ENCODE assay signal across 25 cellular contexts in the genomic region with DNA sequence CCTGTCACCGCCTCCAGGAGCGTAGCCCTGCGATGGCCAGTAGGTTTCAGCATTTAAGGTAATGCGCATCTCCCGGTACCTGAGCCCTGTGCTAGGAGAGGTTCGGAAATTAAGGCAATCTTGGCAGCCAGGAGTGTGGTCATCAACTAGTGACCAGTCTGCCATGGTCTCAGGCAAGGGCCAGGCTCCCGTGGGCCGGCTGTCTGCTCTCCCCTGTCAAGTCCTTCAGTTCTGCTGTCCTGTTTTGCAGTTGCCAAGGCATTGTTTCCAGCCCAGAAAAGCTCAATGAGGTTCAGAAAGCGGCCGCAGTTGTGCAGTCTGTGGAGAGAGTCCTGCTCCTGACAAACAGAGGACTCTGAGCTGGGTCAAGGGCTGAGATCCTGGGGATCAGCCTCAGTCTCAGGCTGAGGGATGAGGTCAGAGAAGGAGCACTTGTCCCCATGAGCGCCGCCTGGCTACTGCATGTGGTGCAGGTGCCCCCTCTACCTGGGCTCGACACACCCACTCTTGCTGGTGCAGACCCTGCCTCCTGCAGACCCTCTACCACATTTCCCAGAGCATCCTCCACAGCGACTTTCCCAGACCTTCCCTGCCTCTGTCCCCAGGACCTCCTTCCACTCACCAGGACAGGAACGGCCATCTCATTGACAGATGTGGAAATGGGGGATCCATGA. TPM values are rescaled to one million over a fixed set of nuclear protein-coding genes. Genes with fewer than 3 reads are reported as not detected.
"Had no signal": no experiment of that assay in that cellular context is flagged by ENCODE, and none has a peak within 500 bp of the region (broad histone marks: within the 10 kb centered on the region; RNA-seq: fewer than 3 reads in every experiment).

No MANE protein-coding gene starts in this region.

- H3K9me3 Mint-ChIP-seq: dendritic cell treated with granulocyte-macrophage colony-stimulating factor and Interleukin-4, amounts not matched to agents 40 ng/mL and 50 ng/mL, for 4 days; immature natural killer cell; natural killer cell treated with Interleukin-12 subunit alpha and Interleukin-12 subunit beta and Interleukin-15 and Interleukin-18, amount 100 ng/mL, for 72 hours; stimulated activated effector memory CD8-positive, alpha-beta T cell treated with anti-CD3 and anti-CD28 coated beads, Interleukin-12 subunit alpha, Interleukin-12 subunit beta, amount 100 ng/mL, for 72 hours; stimulated activated naive CD8-positive, alpha-beta T cell treated with anti-CD3 and anti-CD28 coated beads, Interleukin-15, Interleukin-2, amounts not matched to agents 100 ng/mL and 50 ng/mL, for 24 hours had no signal

- FAIRE-seq: colon, endothelial cell of umbilical vein, keratinocyte had no signal

- H3K27ac ChIP-seq: heart right ventricle, left ventricle myocardium inferior, lower lobe of right lung, parathyroid adenoma, prostate gland, right lobe of liver, testis, tibial nerve, upper lobe of right lung had no signal

- H3K27ac Mint-ChIP-seq: dendritic cell treated with granulocyte-macrophage colony-stimulating factor and Interleukin-4, amounts not matched to agents 40 ng/mL and 50 ng/mL, for 4 days; immature natural killer cell; memory B cell; mesothelial cell of epicardium; natural killer cell treated with Interleukin-12 subunit alpha and Interleukin-12 subunit beta and Interleukin-15 and Interleukin-18, amount 100 ng/mL, for 72 hours; stimulated activated effector memory CD8-positive, alpha-beta T cell treated with anti-CD3 and anti-CD28 coated beads, Interleukin-12 subunit alpha, Interleukin-12 subunit beta, amount 100 ng/mL, for 72 hours; stimulated activated naive CD8-positive, alpha-beta T cell treated with anti-CD3 and anti-CD28 coated beads, Interleukin-15, Interleukin-2, amounts not matched to agents 100 ng/mL and 50 ng/mL, for 24 hours had no signal

- H3K27me3 ChIP-seq: right lobe of liver, testis, tibial nerve had no signal

- DNase-seq: erythroblast; foreskin melanocyte; heart right ventricle; hypothalamus; immature natural killer cell; left ventricle myocardium inferior; lower lobe of right lung; right lobe of liver; stimulated activated CD4-positive, alpha-beta T cell treated with anti-CD3 and anti-CD28 coated beads, Interleukin-4, amount 100 ng/mL, for 1 hour; stimulated activated CD8-positive, alpha-beta memory T cell treated with anti-CD3 and anti-CD28 coated beads, Interleukin-4, amount 100 ng/mL, for 48 hours; testis; upper lobe of right lung had no signal

- H3K4me1 Mint-ChIP-seq: immature natural killer cell; memory B cell; stimulated activated effector memory CD8-positive, alpha-beta T cell treated with anti-CD3 and anti-CD28 coated beads, Interleukin-12 subunit alpha, Interleukin-12 subunit beta, amount 100 ng/mL, for 72 hours had no signal

- H3K4me3 ChIP-seq: heart right ventricle, left ventricle myocardium inferior, lower lobe of right lung, prostate gland, right lobe of liver, testis, tibial nerve, upper lobe of right lung had no signal

- H3K4me1 ChIP-seq: heart right ventricle, left ventricle myocardium inferior, lower lobe of right lung, parathyroid adenoma, prostate gland, right lobe of liver, testis, upper lobe of right lung had no signal

- H3K9me3 ChIP-seq: lower lobe of right lung, prostate gland, right lobe of liver, testis, upper lobe of right lung had no signal

- H3K36me3 ChIP-seq: heart right ventricle, left ventricle myocardium inferior, lower lobe of right lung, prostate gland, right lobe of liver, upper lobe of right lung had no signal

- H3K36me3 Mint-ChIP-seq: immature natural killer cell; memory B cell; mesothelial cell of epicardium; natural killer cell treated with Interleukin-12 subunit alpha and Interleukin-12 subunit beta and Interleukin-15 and Interleukin-18, amount 100 ng/mL, for 72 hours; stimulated activated effector memory CD8-positive, alpha-beta T cell treated with anti-CD3 and anti-CD28 coated beads, Interleukin-12 subunit alpha, Interleukin-12 subunit beta, amount 100 ng/mL, for 72 hours had no signal

- H3K4me3 Mint-ChIP-seq: dendritic cell treated with granulocyte-macrophage colony-stimulating factor and Interleukin-4, amounts not matched to agents 40 ng/mL and 50 ng/mL, for 4 days; immature natural killer cell; memory B cell; mesothelial cell of epicardium; natural killer cell treated with Interleukin-12 subunit alpha and Interleukin-12 subunit beta and Interleukin-15 and Interleukin-18, amount 100 ng/mL, for 72 hours; stimulated activated effector memory CD8-positive, alpha-beta T cell treated with anti-CD3 and anti-CD28 coated beads, Interleukin-12 subunit alpha, Interleukin-12 subunit beta, amount 100 ng/mL, for 72 hours; stimulated activated naive CD8-positive, alpha-beta T cell treated with anti-CD3 and anti-CD28 coated beads, Interleukin-15, Interleukin-2, amounts not matched to agents 100 ng/mL and 50 ng/mL, for 24 hours had no signal

RNA-seq across cellular contexts. Expression of gene PSAPL1, which starts 53.4 kb away (rescaled TPM):
- total RNA-seq: endothelial cell of umbilical vein; left ventricle myocardium inferior; lower lobe of right lung; mesothelial cell of epicardium; natural killer cell treated with Interleukin-12 subunit alpha and Interleukin-12 subunit beta and Interleukin-15 and Interleukin-18, amount 100 ng/mL, for 72 hours; renal cortical epithelial cell; right lobe of liver had no signal
- polyA plus RNA-seq: endothelial cell of umbilical vein, heart right ventricle, immature natural killer cell had no signal
